ENCODE assay signal across 1 cellular context in genomic region chr3:59798372-59799086, GRCh38.
A peak's percentile ranks its signal among the peaks of the same experiment; 100 is the strongest.
TF ChIP-seq lines count a peak whose summit lies in the region.

No MANE protein-coding gene starts in this region.

TF ChIP-seq in HepG2, 621 proteins besides CTCF, POLR2A, EP300 and RAD21 (continued from another document and continues in another):
- TF ChIP-seq THAP11 (CRISPR knock-in tag; IDR thresholded peaks at IDR 0.05) = peak; percentile 64; the same call in 1 of the 2 replicates
- TF ChIP-seq PITX1 (CRISPR knock-in tag; IDR thresholded peaks at IDR 0.05) = peak; percentile 79
- no peak for TF ChIP-seq FOXP1 (IDR thresholded peaks at IDR 0.05)
- peak; percentile 63 for TF ChIP-seq FOXP1 (CRISPR knock-in tag; IDR thresholded peaks at IDR 0.05)
- TF ChIP-seq FOXA3 (CRISPR knock-in tag; IDR thresholded peaks at IDR 0.05) = peak; percentile 95
- TF ChIP-seq THRA (CRISPR knock-in tag; IDR thresholded peaks at IDR 0.05; ENCODE audit: borderline replicate concordance) = 0 out of 2 replicates have a peak, but pooled peaks have one; percentile 48
- TF ChIP-seq ADNP (CRISPR knock-in tag; IDR thresholded peaks at IDR 0.05) = 0 out of 2 replicates have a peak, but pooled peaks have one; percentile 38
- no peak for TF ChIP-seq ZFP36 (IDR thresholded peaks at IDR 0.05; ENCODE audit: borderline replicate concordance, low read depth, low read length, partially characterized antibody)
- no peak for TF ChIP-seq ZFP1 (CRISPR knock-in tag; IDR thresholded peaks at IDR 0.05)
- TF ChIP-seq ZNF878 (CRISPR knock-in tag; IDR thresholded peaks at IDR 0.05) = no peak
- peak; percentile 65; the same call in 1 of the 2 replicates for TF ChIP-seq ZNF12 (CRISPR knock-in tag; IDR thresholded peaks at IDR 0.05)
- TF ChIP-seq CHD2 (IDR thresholded peaks at IDR 0.05; ENCODE audit: low read depth, low read length) = 0 out of 2 replicates have a peak, but pooled peaks have one; percentile 33
- TF ChIP-seq HNF1B (CRISPR knock-in tag; IDR thresholded peaks at IDR 0.05) = 0 out of 2 replicates have a peak, but pooled peaks have one; percentile 18
- TF ChIP-seq ZNF333 (CRISPR knock-in tag; IDR thresholded peaks at IDR 0.05; ENCODE audit: borderline replicate concordance) = no peak
- TF ChIP-seq RXRB (CRISPR knock-in tag; IDR thresholded peaks at IDR 0.05; ENCODE audit: borderline replicate concordance) = peak; percentile 38; the same call in 1 of the 2 replicates
- TF ChIP-seq CHCHD3 (CRISPR knock-in tag; IDR thresholded peaks at IDR 0.05) = no peak
- peak; percentile 91 for TF ChIP-seq GATAD2A (CRISPR knock-in tag; IDR thresholded peaks at IDR 0.05)
- peak; percentile 49; the same call in 1 of the 2 replicates for TF ChIP-seq FOXK1 (CRISPR knock-in tag; IDR thresholded peaks at IDR 0.05; ENCODE audit: borderline replicate concordance, low read depth)
- TF ChIP-seq ZGPAT (CRISPR knock-in tag; IDR thresholded peaks at IDR 0.05) = peak; percentile 39; the same call in 1 of the 2 replicates
- TF ChIP-seq HMG20A (CRISPR knock-in tag; IDR thresholded peaks at IDR 0.05; ENCODE audit: borderline replicate concordance) = peak; percentile 89
- peak; percentile 64; the same call in 1 of the 2 replicates for TF ChIP-seq TFAP4 (IDR thresholded peaks at IDR 0.05; ENCODE audit: borderline replicate concordance, low read depth)
- no peak for TF ChIP-seq CSRNP1 (CRISPR knock-in tag; IDR thresholded peaks at IDR 0.05)
- TF ChIP-seq HNRNPK (IDR thresholded peaks at IDR 0.05; ENCODE audit: low read depth, low read length, poor library complexity, severe bottlenecking) = no peak
- TF ChIP-seq ZNF101 (CRISPR knock-in tag; IDR thresholded peaks at IDR 0.05; ENCODE audit: borderline replicate concordance, low read depth) = no peak
- TF ChIP-seq ZC3H4 (CRISPR knock-in tag; IDR thresholded peaks at IDR 0.05; ENCODE audit: borderline replicate concordance) = no peak
- TF ChIP-seq ZNF3 (CRISPR knock-in tag; IDR thresholded peaks at IDR 0.05) = peak; percentile 64; the same call in 1 of the 2 replicates
- peak; percentile 44; the same call in 1 of the 2 replicates for TF ChIP-seq ZNF792 (CRISPR knock-in tag; IDR thresholded peaks at IDR 0.05)
- TF ChIP-seq ZNF609 (CRISPR knock-in tag; IDR thresholded peaks at IDR 0.05; ENCODE audit: borderline replicate concordance) = peak; percentile 91
- 0 out of 2 replicates have a peak, but pooled peaks have one; percentile 9 for TF ChIP-seq TARDBP (CRISPR knock-in tag; IDR thresholded peaks at IDR 0.05)
- peak; percentile 57; the same call in 1 of the 2 replicates for TF ChIP-seq ZSCAN31 (CRISPR knock-in tag; IDR thresholded peaks at IDR 0.05; ENCODE audit: low read depth)
- no peak for TF ChIP-seq BRCA1 (CRISPR knock-in tag; IDR thresholded peaks at IDR 0.05)
- TF ChIP-seq KDM1A (CRISPR knock-in tag; IDR thresholded peaks at IDR 0.05) = peak; percentile 79; the same call in 1 of the 2 replicates
- TF ChIP-seq GZF1 (CRISPR knock-in tag; IDR thresholded peaks at IDR 0.05) = no peak
- TF ChIP-seq ZNF605 (CRISPR knock-in tag; IDR thresholded peaks at IDR 0.05) = no peak
- TF ChIP-seq KMT2B (CRISPR knock-in tag; IDR thresholded peaks at IDR 0.05) = peak; percentile 58; the same call in 1 of the 2 replicates
- no peak for TF ChIP-seq SETDB1 (CRISPR knock-in tag; IDR thresholded peaks at IDR 0.05; ENCODE audit: borderline replicate concordance)
- no peak for TF ChIP-seq MTA3 (CRISPR knock-in tag; IDR thresholded peaks at IDR 0.05)
- no peak for TF ChIP-seq ZNF460 (CRISPR knock-in tag; IDR thresholded peaks at IDR 0.05; ENCODE audit: borderline replicate concordance)
- 0 out of 2 replicates have a peak, but pooled peaks have one; percentile 25 for TF ChIP-seq ZNF556 (CRISPR knock-in tag; IDR thresholded peaks at IDR 0.05; ENCODE audit: borderline replicate concordance)
- 0 out of 2 replicates have a peak, but pooled peaks have one; percentile 37 for TF ChIP-seq ZNF124 (CRISPR knock-in tag; IDR thresholded peaks at IDR 0.05)
- TF ChIP-seq TSC22D2 (CRISPR knock-in tag; IDR thresholded peaks at IDR 0.05; ENCODE audit: borderline replicate concordance) = no peak
- no peak for TF ChIP-seq BRD4 (CRISPR knock-in tag; IDR thresholded peaks at IDR 0.05)
- peak; percentile 30 to 60 for TF ChIP-seq MAFK (conservative IDR thresholded peaks at IDR 0.05 in 1 of 2, IDR thresholded peaks at IDR 0.05 in 1 of 2; ENCODE audit: low read length in 2 of 2)
- peak; percentile 39 for TF ChIP-seq SAP130 (CRISPR knock-in tag; IDR thresholded peaks at IDR 0.05; ENCODE audit: low read depth)
- TF ChIP-seq CHD4 (IDR thresholded peaks at IDR 0.05; ENCODE audit: borderline replicate concordance, low read length) = peak; percentile 77; the same call in 1 of the 2 replicates
- peak; percentile 46; the same call in 1 of the 2 replicates for TF ChIP-seq POGK (CRISPR knock-in tag; conservative IDR thresholded peaks at IDR 0.05)
- peak; percentile 95 for TF ChIP-seq NFE2L2 (IDR thresholded peaks at IDR 0.05; ENCODE audit: low read length)
- TF ChIP-seq HOXA3 (CRISPR knock-in tag; IDR thresholded peaks at IDR 0.05) = peak; percentile 58
- TF ChIP-seq HMGXB3 (CRISPR knock-in tag; IDR thresholded peaks at IDR 0.05; ENCODE audit: borderline replicate concordance) = 0 out of 2 replicates have a peak, but pooled peaks have one; percentile 24
